ENCODE assay signal across 1 cellular context in genomic region chr15:65082303-65082958, GRCh38.
TF ChIP-seq lines count a peak whose summit lies in the region.

No MANE protein-coding gene starts in this region.

TF ChIP-seq in SK-N-SH, 30 proteins besides CTCF, POLR2A, EP300 and RAD21 (continued from another document):
- TF ChIP-seq REST (IDR thresholded peaks at IDR 0.05; ENCODE audit: low read depth, low read length): no peak
